In genomic region chr2:101307503-101307902, GRCh38 we compare ENCODE assay signal across 8 cellular contexts. TPM values are rescaled to one million over a fixed set of nuclear protein-coding genes. Genes with fewer than 3 reads are reported as not detected.
DNase-seq lines count a peak whose midpoint lies in the region; ATAC-seq and TF ChIP-seq lines count a peak whose summit lies in the region.

No MANE protein-coding gene starts in this region.

- H3K9me3 ChIP-seq in right atrium auricular region (no peaks in the 10 kb centered on the region), mononuclear cell (ENCODE audit: low read depth, low read length) (no peaks in the 10 kb centered on the region), aorta (ENCODE audit: control insufficient read depth, low read length) (no peaks in the 10 kb centered on the region)

- peak overlapping the region; percentile 97 to 99 for H3K4me3 ChIP-seq in right atrium auricular region
- peak overlapping the region; percentile 89 for H3K4me3 ChIP-seq in mononuclear cell (ENCODE audit: low read length)
- peak overlapping the region; percentile 56 to 80 for H3K4me3 ChIP-seq in aorta (ENCODE audit: low read length in 2 of 2)

- WGBS in aorta, 2 donors: 35 to 52% methylated on average over 9 of the region's 9 CpGs

- no peak for TF ChIP-seq CTCF in right atrium auricular region (IDR thresholded peaks at IDR 0.05)
- no peak for TF ChIP-seq CTCF in brain (conservative IDR thresholded peaks at IDR 0.05)

- intact Hi-C loops in left ventricle myocardium superior (cut with micrococcal nuclease) (no loop called here), aorta (cut with DNase I) (loop anchor here in 1 of 2 donors (2.0 kb wide), 1 partner anchor 55 kb away; the partner anchor contains the start of gene CNOT11)

- peak overlapping the region; percentile 60 to 95 (median 75) for H3K27ac Mint-ChIP-seq in brain

- H3K4me1 Mint-ChIP-seq in brain: peaks cover 45% of the 10 kb centered on the region

- H3K4me3 Mint-ChIP-seq in brain: peak overlapping the region; percentile 87 to 98 (median 95)

- H3K27ac ChIP-seq in right atrium auricular region: peak overlapping the region; percentile 93 to 95
- no peak overlapping the region for H3K27ac ChIP-seq in aorta (ENCODE audit: low read depth in 1 of 2, low read length in 2 of 2)

- in situ Hi-C loops in KBM-7 (cut with MboI; ENCODE audit: low pct_unique_long_range_greater_than_20kb, low sequenced_read_pairs): no loop called here

- peaks cover 0 to 9% (median 0%) of the 10 kb centered on the region in 5 experiments for H3K9me3 Mint-ChIP-seq in brain

- H3K36me3 ChIP-seq in right atrium auricular region (peaks cover 1% of the 10 kb centered on the region), aorta (ENCODE audit: control insufficient read depth in 1 of 2, insufficient read depth in 2 of 2, low read length in 1 of 2) (no peaks in the 10 kb centered on the region)

- peaks cover 0 to 36% of the 10 kb centered on the region in 2 donors for H3K4me1 ChIP-seq in right atrium auricular region
- H3K4me1 ChIP-seq in mononuclear cell (ENCODE audit: insufficient read depth, low read length): peaks cover 79% of the 10 kb centered on the region
- peaks cover 0 to 3% of the 10 kb centered on the region in 2 donors for H3K4me1 ChIP-seq in aorta (ENCODE audit: control insufficient read depth in 1 of 2, insufficient read depth in 2 of 2, low read length in 2 of 2)

- DNase-seq in right atrium auricular region (ENCODE audit: low spot score) (no peak), left ventricle myocardium superior (no peak), aorta (no peak), KBM-7 (no peak), T1000 (lab: John Stamatoyannopoulos, UW) (no peak), islet precursor cell (no peak)

- H3K27me3 Mint-ChIP-seq in brain: peaks cover 4% of the 10 kb centered on the region

- H3K36me3 Mint-ChIP-seq in brain: peaks cover 43% of the 10 kb centered on the region

- H3K27me3 ChIP-seq in right atrium auricular region: no peaks in the 10 kb centered on the region
- H3K27me3 ChIP-seq in mononuclear cell (ENCODE audit: insufficient read depth, low read length): no peaks in the 10 kb centered on the region
- H3K27me3 ChIP-seq in aorta (ENCODE audit: control insufficient read depth in 1 of 2, insufficient read depth in 2 of 2, low read length in 1 of 2): no peaks in the 10 kb centered on the region

- no peak for ATAC-seq in left ventricle myocardium superior
- no peak for ATAC-seq in aorta (ENCODE audit: low FRiP score)

RNA-seq across cellular contexts. Expression of gene RNF149, which starts 1.0 kb away (rescaled TPM):
- total RNA-seq in right atrium auricular region: 10 to 100 TPM; 21.0 to 30.8 TPM
- total RNA-seq in left ventricle myocardium superior: 16.6 TPM
- polyA plus RNA-seq in brain (ENCODE audit: insufficient read depth, low read depth, low replicate concordance): 6.6 TPM
- total RNA-seq in mononuclear cell: 184 TPM
- total RNA-seq in aorta: 10 to 100 TPM; 71.6 to 92.1 TPM
- polyA plus RNA-seq in aorta: 10 to 100 TPM; 22.9 to 34.2 TPM

RNA-seq across cellular contexts. Expression of gene CNOT11, which starts 54.8 kb away (rescaled TPM):
- total RNA-seq in right atrium auricular region (10 to 100 TPM; 37.0 to 40.4 TPM), left ventricle myocardium superior (37.4 TPM), mononuclear cell (53.5 TPM), aorta (10 to 100 TPM; 25.0 to 26.4 TPM)
- polyA plus RNA-seq in brain (ENCODE audit: insufficient read depth, low read depth, low replicate concordance) (23.2 TPM), aorta (10 to 100 TPM; 12.8 to 15.9 TPM)

Comparison
In these comparisons a context has a peak if more than half of its experiments do, and no peak if none do; other contexts are left out.
1. H3K27ac ChIP-seq: peak in right atrium auricular region (2 of 2); none in aorta (0 of 2).
2. Peak in every context shown above with its lines, with median percentiles within 50 percentile points of each other: H3K4me3 ChIP-seq.